17 cellular contexts compared by ENCODE assay signal in genomic region chr15:23402544-23402943, GRCh38. TPM values are rescaled to one million over a fixed set of nuclear protein-coding genes. Genes with fewer than 3 reads are reported as not detected.
DNase-seq lines count a peak whose midpoint lies in the region; ATAC-seq, FAIRE-seq and TF ChIP-seq lines count a peak whose summit lies in the region.
"Had no signal": no experiment of that assay in that cellular context is flagged by ENCODE, and none has a peak within 500 bp of the region (broad histone marks: within the 10 kb centered on the region; RNA-seq: fewer than 3 reads in every experiment).

No MANE protein-coding gene starts in this region.

- peak overlapping the region; percentile 31; the same call in 1 of the 2 replicates for H2AFZ ChIP-seq in MM.1S (ENCODE audit: low read length)

- H3K27me3 ChIP-seq in left ventricle myocardium inferior (ENCODE audit: low read depth) (peaks cover 4% of the 10 kb centered on the region), MM.1S (replicated peaks; ENCODE audit: insufficient read depth, low read length) (no peaks in the 10 kb centered on the region), bronchial epithelial cell (ENCODE audit: control insufficient read depth, insufficient read depth, low read length) (no peaks in the 10 kb centered on the region), aorta (ENCODE audit: control insufficient read depth in 1 of 2, insufficient read depth in 2 of 2, low read length in 1 of 2) (no peaks in the 10 kb centered on the region)
- H3K27me3 ChIP-seq: BE2C had no signal

- peaks cover 43% of the 10 kb centered on the region for H3K4me1 ChIP-seq in left ventricle myocardium inferior
- H3K4me1 ChIP-seq in MM.1S (ENCODE audit: low read length), result peaks cover 16% of the 10 kb centered on the region
- peaks cover 3 to 7% of the 10 kb centered on the region in 2 donors for H3K4me1 ChIP-seq in aorta (ENCODE audit: control insufficient read depth in 1 of 2, insufficient read depth in 2 of 2, low read length in 2 of 2)
- H3K4me1 ChIP-seq: A549, BE2C, Caco-2 had no signal

- H3K4me3 ChIP-seq in left ventricle myocardium inferior (no peak overlapping the region), MM.1S (ENCODE audit: low read length) (no peak overlapping the region), bronchial epithelial cell (ENCODE audit: low read depth, low read length) (no peak overlapping the region), aorta (ENCODE audit: low read length in 2 of 2) (no peak overlapping the region)
- H3K4me3 ChIP-seq: A549 had no signal

- H3K27ac ChIP-seq in left ventricle myocardium inferior (replicated peaks), result peak overlapping the region; percentile 91
- no peak overlapping the region for H3K27ac ChIP-seq in MM.1S (ENCODE audit: low read length)
- H3K27ac ChIP-seq in aorta (ENCODE audit: low read depth in 1 of 2, low read length in 2 of 2), result peak overlapping the region; percentile 68 to 100
- H3K27ac ChIP-seq: A549 had no signal

- no peak overlapping the region for H3K9ac ChIP-seq in MM.1S (ENCODE audit: low read length)

- ATAC-seq in Right ventricle myocardium superior (ENCODE audit: poor library complexity) (no peak), aorta (ENCODE audit: low FRiP score) (no peak), GM21786 (IDR thresholded peaks at IDR 0.05; ENCODE audit: unreplicated experiment) (no peak)

- H3K36me3 ChIP-seq in left ventricle myocardium inferior, result no peaks in the 10 kb centered on the region
- no peaks in the 10 kb centered on the region for H3K36me3 ChIP-seq in MM.1S (replicated peaks; ENCODE audit: insufficient read depth, low read length)
- H3K36me3 ChIP-seq in bronchial epithelial cell (ENCODE audit: control insufficient read depth, insufficient read depth, low read length), result no peaks in the 10 kb centered on the region
- no peaks in the 10 kb centered on the region for H3K36me3 ChIP-seq in aorta (ENCODE audit: control insufficient read depth in 1 of 2, insufficient read depth in 2 of 2, low read length in 1 of 2)
- H3K36me3 ChIP-seq: BE2C had no signal

- H4K20me1 ChIP-seq in MM.1S (ENCODE audit: insufficient read depth, low read length), result no peaks in the 10 kb centered on the region

- peaks cover 10% of the 10 kb centered on the region for H3K9me3 ChIP-seq in left ventricle myocardium inferior (replicated peaks)
- no peaks in the 10 kb centered on the region for H3K9me3 ChIP-seq in MM.1S (replicated peaks; ENCODE audit: insufficient read depth, low read length)
- no peaks in the 10 kb centered on the region for H3K9me3 ChIP-seq in aorta (ENCODE audit: control insufficient read depth, low read length)
- H3K9me3 ChIP-seq: BE2C had no signal

- WGBS in aorta, 2 donors, result 76 to 86% methylated on average over 5 of the region's 5 CpGs

- no peak overlapping the region for H3K4me2 ChIP-seq in MM.1S (ENCODE audit: low read depth, low read length)
- H3K4me2 ChIP-seq: A549 had no signal

- peak; percentile 79 for FAIRE-seq in bronchial epithelial cell (lab: Jason Lieb, UNC)
- FAIRE-seq: A549 had no signal

- H3F3A ChIP-seq in MM.1S (ENCODE audit: insufficient read depth, low read length), result no peaks in the 10 kb centered on the region

- no peaks in the 10 kb centered on the region for H3K79me2 ChIP-seq in MM.1S (ENCODE audit: low read length)

- intact Hi-C loops in left ventricle myocardium inferior (cut with micrococcal nuclease), result no loop called here
- intact Hi-C loops in Right ventricle myocardium superior (cut with DNase I), result no loop called here
- intact Hi-C loops in aorta (cut with DNase I), result no loop called here

- H3K9me2 ChIP-seq in MM.1S (replicated peaks; ENCODE audit: insufficient read depth, low read length), result no peaks in the 10 kb centered on the region

- DNase-seq in left ventricle myocardium inferior (no peak), Right ventricle myocardium superior (no peak), MM.1S (no peak), bronchial epithelial cell (ENCODE audit: low read depth) (no peak), aorta (peak in 1 of 2 donors; percentile 37), midbrain (lab: John Stamatoyannopoulos, UW) (no peak)
- DNase-seq: BE2C; Caco-2; CD8-positive, alpha-beta memory T cell; HCEC 1CT; HFFc6 had no signal

- no peak for TF ChIP-seq CTCF in left ventricle myocardium inferior (IDR thresholded peaks at IDR 0.05; ENCODE audit: borderline replicate concordance)
- TF ChIP-seq CTCF in MM.1S (IDR thresholded peaks at IDR 0.05; ENCODE audit: low read length), result no peak
- no peak for TF ChIP-seq CTCF in bronchial epithelial cell (IDR thresholded peaks at IDR 0.05; ENCODE audit: insufficient read depth, low read length, severe bottlenecking)

RNA-seq across cellular contexts. Expression of gene GOLGA6L2, which starts 44.5 kb away (rescaled TPM):
- total RNA-seq in left ventricle myocardium inferior (not detected), Right ventricle myocardium superior (not detected), bronchial epithelial cell (not detected in 2 replicates), aorta (not detected)
- under 1 TPM in 1 of 2 donors, not detected in 1; 0.13 TPM for polyA plus RNA-seq in aorta
- total RNA-seq: Caco-2; CD8-positive, alpha-beta memory T cell; Daoy; H4; HFFc6; HT1080 had no signal
- polyA plus RNA-seq: AG04450; CD8-positive, alpha-beta memory T cell had no signal

RNA-seq across cellular contexts. Expression of gene GOLGA8S, which starts 48.0 kb away (rescaled TPM):
- total RNA-seq in left ventricle myocardium inferior (0.33 TPM), Right ventricle myocardium superior (0.16 TPM), bronchial epithelial cell (under 0.01 TPM in 1 of 2 replicates, not detected in the other), aorta (1 to 10 TPM in 1 of 2 donors, under 1 TPM in 1; 0.52 to 1.4 TPM)
- under 1 TPM; 0.25 to 0.26 TPM for polyA plus RNA-seq in aorta
- total RNA-seq: Caco-2, Daoy, H4, HT1080 had no signal
- polyA plus RNA-seq: CD8-positive, alpha-beta memory T cell had no signal
